ENCODE assay signal across 2 cellular contexts in the genomic region with DNA sequence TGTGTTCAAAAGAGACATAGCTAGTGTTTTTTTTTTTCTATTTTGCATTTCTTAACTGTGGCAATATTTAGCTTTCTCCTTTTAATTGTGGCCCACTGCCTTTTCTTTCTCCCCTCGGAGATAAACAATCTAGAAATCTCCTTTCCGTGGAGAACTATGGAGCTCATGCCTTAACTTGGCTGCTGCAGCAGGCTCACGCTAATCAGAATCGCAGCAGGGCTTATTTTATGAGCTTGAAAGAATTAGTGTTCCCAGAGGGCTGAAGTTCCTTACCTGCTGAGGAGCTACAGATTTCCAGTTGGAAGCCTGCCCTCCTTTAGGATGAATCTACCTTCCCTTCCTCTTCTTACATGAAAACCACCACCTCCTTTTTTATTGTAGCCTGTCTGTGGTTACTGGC.
A peak's percentile ranks its signal among the peaks of the same experiment; 100 is the strongest.
TF ChIP-seq lines count a peak whose summit lies in the region.

No MANE protein-coding gene starts in this region.

TF ChIP-seq in HEK293, 187 proteins besides CTCF, POLR2A, EP300 and RAD21 (continued from another document and continues in another):
- TF ChIP-seq GLIS1 (tag by site-specific recombination; IDR thresholded peaks at IDR 0.05) (no peak), ZBTB8A (tag by site-specific recombination; IDR thresholded peaks at IDR 0.05) (peak; percentile 49), ZXDB (tag by site-specific recombination; IDR thresholded peaks at IDR 0.05) (0 out of 2 replicates have a peak, but pooled peaks have one; percentile 2), ZNF768 (tag by site-specific recombination; IDR thresholded peaks at IDR 0.05) (no peak), ZBTB17 (tag by site-specific recombination; IDR thresholded peaks at IDR 0.05) (peak; percentile 37; the same call in 1 of the 2 replicates), ZBTB20 (tag by site-specific recombination; IDR thresholded peaks at IDR 0.05) (no peak), WT1 (tag by site-specific recombination; IDR thresholded peaks at IDR 0.05) (no peak)
- TF ChIP-seq, protein P1, sequence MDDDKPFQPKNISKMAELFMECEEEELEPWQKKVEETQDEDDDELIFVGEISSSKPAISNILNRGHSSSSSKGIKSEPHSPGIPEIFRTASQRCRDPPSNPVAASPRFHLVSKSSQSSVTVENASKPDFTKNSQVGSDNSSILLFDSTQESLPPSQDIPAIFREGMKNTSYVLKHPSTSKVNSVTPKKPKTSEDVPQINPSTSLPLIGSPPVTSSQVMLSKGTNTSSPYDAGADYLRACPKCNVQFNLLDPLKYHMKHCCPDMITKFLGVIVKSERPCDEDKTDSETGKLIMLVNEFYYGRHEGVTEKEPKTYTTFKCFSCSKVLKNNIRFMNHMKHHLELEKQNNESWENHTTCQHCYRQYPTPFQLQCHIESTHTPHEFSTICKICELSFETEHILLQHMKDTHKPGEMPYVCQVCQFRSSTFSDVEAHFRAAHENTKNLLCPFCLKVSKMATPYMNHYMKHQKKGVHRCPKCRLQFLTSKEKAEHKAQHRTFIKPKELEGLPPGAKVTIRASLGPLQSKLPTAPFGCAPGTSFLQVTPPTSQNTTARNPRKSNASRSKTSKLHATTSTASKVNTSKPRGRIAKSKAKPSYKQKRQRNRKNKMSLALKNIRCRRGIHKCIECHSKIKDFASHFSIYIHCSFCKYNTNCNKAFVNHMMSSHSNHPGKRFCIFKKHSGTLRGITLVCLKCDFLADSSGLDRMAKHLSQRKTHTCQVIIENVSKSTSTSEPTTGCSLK (tag by site-specific recombination; IDR thresholded peaks at IDR 0.05), result no peak
- TF ChIP-seq, protein P2, sequence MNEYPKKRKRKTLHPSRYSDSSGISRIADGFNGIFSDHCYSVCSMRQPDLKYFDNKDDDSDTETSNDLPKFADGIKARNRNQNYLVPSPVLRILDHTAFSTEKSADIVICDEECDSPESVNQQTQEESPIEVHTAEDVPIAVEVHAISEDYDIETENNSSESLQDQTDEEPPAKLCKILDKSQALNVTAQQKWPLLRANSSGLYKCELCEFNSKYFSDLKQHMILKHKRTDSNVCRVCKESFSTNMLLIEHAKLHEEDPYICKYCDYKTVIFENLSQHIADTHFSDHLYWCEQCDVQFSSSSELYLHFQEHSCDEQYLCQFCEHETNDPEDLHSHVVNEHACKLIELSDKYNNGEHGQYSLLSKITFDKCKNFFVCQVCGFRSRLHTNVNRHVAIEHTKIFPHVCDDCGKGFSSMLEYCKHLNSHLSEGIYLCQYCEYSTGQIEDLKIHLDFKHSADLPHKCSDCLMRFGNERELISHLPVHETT (tag by site-specific recombination; IDR thresholded peaks at IDR 0.05), result no peak
- TF ChIP-seq, protein P3, sequence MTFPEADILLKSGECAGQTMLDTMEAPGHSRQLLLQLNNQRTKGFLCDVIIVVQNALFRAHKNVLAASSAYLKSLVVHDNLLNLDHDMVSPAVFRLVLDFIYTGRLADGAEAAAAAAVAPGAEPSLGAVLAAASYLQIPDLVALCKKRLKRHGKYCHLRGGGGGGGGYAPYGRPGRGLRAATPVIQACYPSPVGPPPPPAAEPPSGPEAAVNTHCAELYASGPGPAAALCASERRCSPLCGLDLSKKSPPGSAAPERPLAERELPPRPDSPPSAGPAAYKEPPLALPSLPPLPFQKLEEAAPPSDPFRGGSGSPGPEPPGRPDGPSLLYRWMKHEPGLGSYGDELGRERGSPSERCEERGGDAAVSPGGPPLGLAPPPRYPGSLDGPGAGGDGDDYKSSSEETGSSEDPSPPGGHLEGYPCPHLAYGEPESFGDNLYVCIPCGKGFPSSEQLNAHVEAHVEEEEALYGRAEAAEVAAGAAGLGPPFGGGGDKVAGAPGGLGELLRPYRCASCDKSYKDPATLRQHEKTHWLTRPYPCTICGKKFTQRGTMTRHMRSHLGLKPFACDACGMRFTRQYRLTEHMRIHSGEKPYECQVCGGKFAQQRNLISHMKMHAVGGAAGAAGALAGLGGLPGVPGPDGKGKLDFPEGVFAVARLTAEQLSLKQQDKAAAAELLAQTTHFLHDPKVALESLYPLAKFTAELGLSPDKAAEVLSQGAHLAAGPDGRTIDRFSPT (tag by site-specific recombination; IDR thresholded peaks at IDR 0.05), result 0 out of 2 replicates have a peak, but pooled peaks have one; percentile 17
- TF ChIP-seq, protein P4, sequence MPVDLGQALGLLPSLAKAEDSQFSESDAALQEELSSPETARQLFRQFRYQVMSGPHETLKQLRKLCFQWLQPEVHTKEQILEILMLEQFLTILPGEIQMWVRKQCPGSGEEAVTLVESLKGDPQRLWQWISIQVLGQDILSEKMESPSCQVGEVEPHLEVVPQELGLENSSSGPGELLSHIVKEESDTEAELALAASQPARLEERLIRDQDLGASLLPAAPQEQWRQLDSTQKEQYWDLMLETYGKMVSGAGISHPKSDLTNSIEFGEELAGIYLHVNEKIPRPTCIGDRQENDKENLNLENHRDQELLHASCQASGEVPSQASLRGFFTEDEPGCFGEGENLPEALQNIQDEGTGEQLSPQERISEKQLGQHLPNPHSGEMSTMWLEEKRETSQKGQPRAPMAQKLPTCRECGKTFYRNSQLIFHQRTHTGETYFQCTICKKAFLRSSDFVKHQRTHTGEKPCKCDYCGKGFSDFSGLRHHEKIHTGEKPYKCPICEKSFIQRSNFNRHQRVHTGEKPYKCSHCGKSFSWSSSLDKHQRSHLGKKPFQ (tag by site-specific recombination; IDR thresholded peaks at IDR 0.05), result 0 out of 2 replicates have a peak, but pooled peaks have one; percentile 22
- TF ChIP-seq, protein P5, sequence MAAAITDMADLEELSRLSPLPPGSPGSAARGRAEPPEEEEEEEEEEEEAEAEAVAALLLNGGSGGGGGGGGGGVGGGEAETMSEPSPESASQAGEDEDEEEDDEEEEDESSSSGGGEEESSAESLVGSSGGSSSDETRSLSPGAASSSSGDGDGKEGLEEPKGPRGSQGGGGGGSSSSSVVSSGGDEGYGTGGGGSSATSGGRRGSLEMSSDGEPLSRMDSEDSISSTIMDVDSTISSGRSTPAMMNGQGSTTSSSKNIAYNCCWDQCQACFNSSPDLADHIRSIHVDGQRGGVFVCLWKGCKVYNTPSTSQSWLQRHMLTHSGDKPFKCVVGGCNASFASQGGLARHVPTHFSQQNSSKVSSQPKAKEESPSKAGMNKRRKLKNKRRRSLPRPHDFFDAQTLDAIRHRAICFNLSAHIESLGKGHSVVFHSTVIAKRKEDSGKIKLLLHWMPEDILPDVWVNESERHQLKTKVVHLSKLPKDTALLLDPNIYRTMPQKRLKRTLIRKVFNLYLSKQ (tag by site-specific recombination; IDR thresholded peaks at IDR 0.05; ENCODE audit: borderline replicate concordance), result no peak
- TF ChIP-seq, protein P6, sequence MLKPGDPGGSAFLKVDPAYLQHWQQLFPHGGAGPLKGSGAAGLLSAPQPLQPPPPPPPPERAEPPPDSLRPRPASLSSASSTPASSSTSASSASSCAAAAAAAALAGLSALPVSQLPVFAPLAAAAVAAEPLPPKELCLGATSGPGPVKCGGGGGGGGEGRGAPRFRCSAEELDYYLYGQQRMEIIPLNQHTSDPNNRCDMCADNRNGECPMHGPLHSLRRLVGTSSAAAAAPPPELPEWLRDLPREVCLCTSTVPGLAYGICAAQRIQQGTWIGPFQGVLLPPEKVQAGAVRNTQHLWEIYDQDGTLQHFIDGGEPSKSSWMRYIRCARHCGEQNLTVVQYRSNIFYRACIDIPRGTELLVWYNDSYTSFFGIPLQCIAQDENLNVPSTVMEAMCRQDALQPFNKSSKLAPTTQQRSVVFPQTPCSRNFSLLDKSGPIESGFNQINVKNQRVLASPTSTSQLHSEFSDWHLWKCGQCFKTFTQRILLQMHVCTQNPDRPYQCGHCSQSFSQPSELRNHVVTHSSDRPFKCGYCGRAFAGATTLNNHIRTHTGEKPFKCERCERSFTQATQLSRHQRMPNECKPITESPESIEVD (tag by site-specific recombination; IDR thresholded peaks at IDR 0.05), result peak; percentile 82

TF ChIP-seq in neural cell, 6 proteins besides CTCF, POLR2A, EP300 and RAD21 (continued from another document):
- TF ChIP-seq, protein P7, sequence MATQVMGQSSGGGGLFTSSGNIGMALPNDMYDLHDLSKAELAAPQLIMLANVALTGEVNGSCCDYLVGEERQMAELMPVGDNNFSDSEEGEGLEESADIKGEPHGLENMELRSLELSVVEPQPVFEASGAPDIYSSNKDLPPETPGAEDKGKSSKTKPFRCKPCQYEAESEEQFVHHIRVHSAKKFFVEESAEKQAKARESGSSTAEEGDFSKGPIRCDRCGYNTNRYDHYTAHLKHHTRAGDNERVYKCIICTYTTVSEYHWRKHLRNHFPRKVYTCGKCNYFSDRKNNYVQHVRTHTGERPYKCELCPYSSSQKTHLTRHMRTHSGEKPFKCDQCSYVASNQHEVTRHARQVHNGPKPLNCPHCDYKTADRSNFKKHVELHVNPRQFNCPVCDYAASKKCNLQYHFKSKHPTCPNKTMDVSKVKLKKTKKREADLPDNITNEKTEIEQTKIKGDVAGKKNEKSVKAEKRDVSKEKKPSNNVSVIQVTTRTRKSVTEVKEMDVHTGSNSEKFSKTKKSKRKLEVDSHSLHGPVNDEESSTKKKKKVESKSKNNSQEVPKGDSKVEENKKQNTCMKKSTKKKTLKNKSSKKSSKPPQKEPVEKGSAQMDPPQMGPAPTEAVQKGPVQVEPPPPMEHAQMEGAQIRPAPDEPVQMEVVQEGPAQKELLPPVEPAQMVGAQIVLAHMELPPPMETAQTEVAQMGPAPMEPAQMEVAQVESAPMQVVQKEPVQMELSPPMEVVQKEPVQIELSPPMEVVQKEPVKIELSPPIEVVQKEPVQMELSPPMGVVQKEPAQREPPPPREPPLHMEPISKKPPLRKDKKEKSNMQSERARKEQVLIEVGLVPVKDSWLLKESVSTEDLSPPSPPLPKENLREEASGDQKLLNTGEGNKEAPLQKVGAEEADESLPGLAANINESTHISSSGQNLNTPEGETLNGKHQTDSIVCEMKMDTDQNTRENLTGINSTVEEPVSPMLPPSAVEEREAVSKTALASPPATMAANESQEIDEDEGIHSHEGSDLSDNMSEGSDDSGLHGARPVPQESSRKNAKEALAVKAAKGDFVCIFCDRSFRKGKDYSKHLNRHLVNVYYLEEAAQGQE (IDR thresholded peaks at IDR 0.05; ENCODE audit: borderline replicate concordance), result no peak
- TF ChIP-seq EZH2 (IDR thresholded peaks at IDR 0.05; ENCODE audit: borderline replicate concordance, insufficient read depth, low read length, poor library complexity, severe bottlenecking) (no peak), TAF1 (IDR thresholded peaks at IDR 0.05; ENCODE audit: low read depth) (no peak)
